Comparison of ENCODE assay signal across 1 cellular context in genomic region chr9:71941060-71941568, GRCh38.
TF ChIP-seq lines count a peak whose summit lies in the region.

No MANE protein-coding gene starts in this region.

TF ChIP-seq in GM12878, 131 proteins besides CTCF, POLR2A, EP300 and RAD21:
- TF ChIP-seq IRF4 (IDR thresholded peaks at IDR 0.05; ENCODE audit: low read depth, low read length) (no peak), MEF2A (IDR thresholded peaks at IDR 0.05; ENCODE audit: insufficient read depth, low read depth, low read length) (no peak), HCFC1 (IDR thresholded peaks at IDR 0.05; ENCODE audit: low read length) (no peak), NFXL1 (IDR thresholded peaks at IDR 0.05; ENCODE audit: borderline replicate concordance) (no peak), KLF5 (IDR thresholded peaks at IDR 0.05; ENCODE audit: partially characterized antibody) (no peak), DPF2 (IDR thresholded peaks at IDR 0.05) (no peak), YY1 (IDR thresholded peaks at IDR 0.05; ENCODE audit: low read depth, low read length) (no peak), ZNF24 (IDR thresholded peaks at IDR 0.05) (no peak), ZSCAN29 (IDR thresholded peaks at IDR 0.05) (no peak), SPI1 (IDR thresholded peaks at IDR 0.05; ENCODE audit: borderline replicate concordance, insufficient read depth, low read depth, low read length) (no peak), SMAD5 (IDR thresholded peaks at IDR 0.05; ENCODE audit: low read depth) (no peak), NR2F1 (conservative IDR thresholded peaks at IDR 0.05) (no peak), E2F4 (IDR thresholded peaks at IDR 0.05; ENCODE audit: low read depth, low read length) (no peak), ZNF207 (IDR thresholded peaks at IDR 0.05; ENCODE audit: borderline replicate concordance) (no peak), HDAC2 (IDR thresholded peaks at IDR 0.05) (no peak), MEF2B (IDR thresholded peaks at IDR 0.05; ENCODE audit: partially characterized antibody, poor library complexity, severe bottlenecking) (no peak), ETV6 (conservative IDR thresholded peaks at IDR 0.05 in 1 of 2, IDR thresholded peaks at IDR 0.05 in 1 of 2; ENCODE audit: borderline replicate concordance in 1 of 2, low read depth in 1 of 2) (no peak), USF1 (IDR thresholded peaks at IDR 0.05; ENCODE audit: borderline replicate concordance, extremely low read length, insufficient read depth, low read depth, low read length) (no peak)
TF ChIP-seq in GM12878: peak in this region for 0.
